8 cellular contexts compared by ENCODE assay signal in genomic region chr17:7558544-7559306, GRCh38. TPM values are rescaled to one million over a fixed set of nuclear protein-coding genes. Genes with fewer than 3 reads are reported as not detected.
A peak's percentile ranks its signal among the peaks of the same experiment; 100 is the strongest.
DNase-seq lines count a peak whose midpoint lies in the region; ATAC-seq, FAIRE-seq and TF ChIP-seq lines count a peak whose summit lies in the region.

TSS of gene TNFSF13 (plus strand) at chr17:7558750. CDS start at chr17:7559040, 290 bp downstream.

- POLR2A ChIA-PET in K562 (lab: Yijun Ruan, JAX): interaction anchor here (0.6 kb wide), 1 partner anchor 272 kb away, joined by 3 read pairs; no protein-coding TSS in a partner anchor

- H3K9me1 ChIP-seq in K562 (ENCODE audit: control insufficient read depth, insufficient read depth, low read length): no peaks in the 10 kb centered on the region

- no peaks in the 10 kb centered on the region for H4K20me1 ChIP-seq in K562 (replicated peaks; ENCODE audit: control insufficient read depth, insufficient read depth, low read length)

- H3K27me3 Mint-ChIP-seq in activated CD8-positive, alpha-beta memory T cell treated with anti-CD3 and anti-CD28 coated beads, Interleukin-2, amount 10 ng/mL, durations not matched to agents 7 days and 5 days: no peaks in the 10 kb centered on the region

- ATAC-seq in activated CD8-positive, alpha-beta memory T cell treated with anti-CD3 and anti-CD28 coated beads, Interleukin-2, amount 10 ng/mL, durations not matched to agents 7 days and 5 days: no peak
- no peak for ATAC-seq in K562
- no peak for ATAC-seq in GM21360 (IDR thresholded peaks at IDR 0.05; ENCODE audit: unreplicated experiment)

- no peak for TF ChIP-seq POLR2A in K562 (conservative IDR thresholded peaks at IDR 0.05)
- TF ChIP-seq POLR2A in lower leg skin (IDR thresholded peaks at IDR 0.05): no peak
- TF ChIP-seq POLR2A in transverse colon (IDR thresholded peaks at IDR 0.05): no peak

- CTCF ChIA-PET in activated CD8-positive, alpha-beta memory T cell treated with anti-CD3 and anti-CD28 coated beads, Interleukin-2, amount 10 ng/mL, durations not matched to agents 7 days and 5 days (lab: Charles Lee): interaction anchor here (0.7 to 5.4 kb wide), 5 partner anchors 9 to 203 kb away, joined by 3 to 172 read pairs (median 4); partner anchors contain the start of gene TNFSF12
- CTCF ChIA-PET in K562 (lab: Yijun Ruan, JAX; ENCODE audit: low intra/inter-chr PET ratio): interaction anchor here (1.9 kb wide), 1 partner anchor 203 kb away, joined by 9 read pairs; no protein-coding TSS in a partner anchor

- no peak for FAIRE-seq in K562 (lab: Jason Lieb, UNC)

- H3K27me3 ChIP-seq in K562 (ENCODE audit: control insufficient read depth in 2 of 2, insufficient read depth in 2 of 2, low read length in 2 of 2): no peaks in the 10 kb centered on the region
- no peaks in the 10 kb centered on the region for H3K27me3 ChIP-seq in transverse colon

- H3K9me3 Mint-ChIP-seq in activated CD8-positive, alpha-beta memory T cell treated with anti-CD3 and anti-CD28 coated beads, Interleukin-2, amount 10 ng/mL, durations not matched to agents 7 days and 5 days (ENCODE audit: low read depth): no peaks in the 10 kb centered on the region

- H3K4me3 ChIP-seq in K562 (no peak within 1 kb of the TSS), lower leg skin (ENCODE audit: low read depth, poor library complexity, severe bottlenecking) (peak within 1 kb of the TSS; percentile 16), transverse colon (peak within 1 kb of the TSS; percentile 15 to 98 (median 35))

- in situ Hi-C loops in K562 (cut with MboI) (loop anchor here (10.0 to 25.0 kb wide), 2 partner anchors 204 to 521 kb away; partner anchors contain the start of genes KCTD11, SLC16A11, SLC16A13 and TMEM95), transverse colon (cut with MboI; ENCODE audit: low pct_ligation_motif_present in 1 of 4, low pct_unique_long_range_greater_than_20kb in 1 of 4, low sequenced_read_pairs in 3 of 4) (no loop called here)

- TF ChIP-seq CTCF in K562 (IDR thresholded peaks at IDR 0.05 in 2 of 3, conservative IDR thresholded peaks at IDR 0.05 in 1 of 3; ENCODE audit: insufficient read depth in 2 of 3, low read depth in 1 of 3, low read length in 3 of 3) (no peak), lower leg skin (IDR thresholded peaks at IDR 0.05) (no peak), transverse colon (IDR thresholded peaks at IDR 0.05) (no peak)

- no peak within 1 kb of the TSS for H3K27ac ChIP-seq in K562 (ENCODE audit: extremely low read depth, low read depth, low read length)
- H3K27ac ChIP-seq in transverse colon: peak within 1 kb of the TSS; percentile 93 to 98 (median 98)

- H3K4me1 Mint-ChIP-seq in activated CD8-positive, alpha-beta memory T cell treated with anti-CD3 and anti-CD28 coated beads, Interleukin-2, amount 10 ng/mL, durations not matched to agents 7 days and 5 days: peaks cover 52% of the 10 kb centered on the region

- H3K27ac Mint-ChIP-seq in activated CD8-positive, alpha-beta memory T cell treated with anti-CD3 and anti-CD28 coated beads, Interleukin-2, amount 10 ng/mL, durations not matched to agents 7 days and 5 days: peak within 1 kb of the TSS; percentile 68

- no peaks in the 10 kb centered on the region for H3K9me3 ChIP-seq in K562 (replicated peaks; ENCODE audit: control insufficient read depth, insufficient read depth, low read depth, low read length)
- H3K9me3 ChIP-seq in transverse colon: no peaks in the 10 kb centered on the region

- peaks cover 25% of the 10 kb centered on the region for H3K79me2 ChIP-seq in K562 (ENCODE audit: control insufficient read depth, insufficient read depth, low read length)

- H3K36me3 ChIP-seq in K562 (ENCODE audit: control insufficient read depth, insufficient read depth, low read length) (peaks cover 8% of the 10 kb centered on the region; the same call in 1 of the 3 replicates), transverse colon (peaks cover 0 to 4% (median 0%) of the 10 kb centered on the region in 4 donors)

- intact Hi-C loops in K562 (cut with micrococcal nuclease) (no loop called here), lower leg skin (cut with DNase I; ENCODE audit: low total_unique reads) (loop anchor here (10.0 kb wide), 2 partner anchors 64 to 204 kb away; partner anchors contain the start of genes KCTD11 and TMEM95), transverse colon (cut with DNase I; ENCODE audit: low total_unique reads) (loop anchor here (5.0 to 10.0 kb wide), 2 partner anchors 41 to 204 kb away; partner anchors contain the start of genes KCTD11 and TMEM95)

- H3K4me2 ChIP-seq in K562 (ENCODE audit: insufficient read depth, low read length): no peak within 1 kb of the TSS

- WGBS in K562 (ENCODE audit: insufficient coverage, low coverage, missing lambda C conversion rate): 43% methylated on average over 5 of the region's 16 CpGs
- 23 to 27% methylated on average over 16 of the region's 16 CpGs for WGBS in lower leg skin, 2 donors
- 3 to 29% methylated on average over 5 to 16 of the region's 16 CpGs for WGBS in transverse colon (ENCODE audit: low coverage in 1 of 2), 2 donors

- peaks cover 10% of the 10 kb centered on the region for H3K36me3 Mint-ChIP-seq in activated CD8-positive, alpha-beta memory T cell treated with anti-CD3 and anti-CD28 coated beads, Interleukin-2, amount 10 ng/mL, durations not matched to agents 7 days and 5 days

- no peak within 1 kb of the TSS for H3K4me3 Mint-ChIP-seq in activated CD8-positive, alpha-beta memory T cell treated with anti-CD3 and anti-CD28 coated beads, Interleukin-2, amount 10 ng/mL, durations not matched to agents 7 days and 5 days

- TF ChIP-seq EP300 in K562 (IDR thresholded peaks at IDR 0.05; ENCODE audit: low read length): no peak
- TF ChIP-seq EP300 in transverse colon (IDR thresholded peaks at IDR 0.05; ENCODE audit: low read depth): no peak

- BruUV-seq in K562 (replicated peaks; lab: Mats Ljungman, UMichigan): no TSS peak

- DNase-seq in activated CD8-positive, alpha-beta memory T cell treated with anti-CD3 and anti-CD28 coated beads, Interleukin-2, amount 10 ng/mL, durations not matched to agents 7 days and 5 days: no peak
- DNase-seq in activated CD8-positive, alpha-beta memory T cell treated with anti-CD3 and anti-CD28 coated beads, Interleukin-2, amount 50 U/mL, for 48 hours: no peak
- DNase-seq in K562 (ENCODE audit: extremely low read depth in 1 of 4, low spot score in 3 of 4) (no peak), lower leg skin (ENCODE audit: low spot score in 2 of 2) (peak in 1 of 2 donors; percentile 92), transverse colon (peak; percentile 75), germinal center (ENCODE audit: low spot score) (no peak), cerebellar cortex (ENCODE audit: low spot score) (no peak)

- H3K9ac ChIP-seq in K562 (ENCODE audit: insufficient read depth in 1 of 2, low read depth in 2 of 2, low read length in 2 of 2): peak within 1 kb of the TSS in 1 of 2 experiments; percentile 61; a peak in 2 of 4 replicates

- TF ChIP-seq RAD21 in K562 (CRISPR knock-in tag; conservative IDR thresholded peaks at IDR 0.05 in 1 of 2, IDR thresholded peaks at IDR 0.05 in 1 of 2): no peak

- peak within 1 kb of the TSS; percentile 53; the same call in 1 of the 2 replicates for H2AFZ ChIP-seq in K562 (ENCODE audit: low read depth, low read length)

- H3K4me1 ChIP-seq in K562 (replicated peaks in 1 of 2; ENCODE audit: control insufficient read depth in 2 of 2, insufficient read depth in 2 of 2, low read length in 2 of 2): peaks cover 12 to 55% of the 10 kb centered on the region in 2 experiments; a peak in 4 of 5 replicates
- peaks cover 43 to 62% (median 60%) of the 10 kb centered on the region in 4 donors for H3K4me1 ChIP-seq in transverse colon

TF ChIP-seq in K562, 482 proteins besides CTCF, POLR2A, EP300 and RAD21 (continues in another document):
- no peak for TF ChIP-seq RUNX1 (IDR thresholded peaks at IDR 0.05; ENCODE audit: low read depth)
- TF ChIP-seq SMARCB1 (IDR thresholded peaks at IDR 0.05; ENCODE audit: insufficient read length, low read depth): no peak
- TF ChIP-seq TBL1XR1 (IDR thresholded peaks at IDR 0.05; ENCODE audit: low read length in 2 of 2): no peak
- no peak for TF ChIP-seq KDM1A (IDR thresholded peaks at IDR 0.05)
- TF ChIP-seq PTRF (tag; IDR thresholded peaks at IDR 0.05): no peak
- TF ChIP-seq BRCA1 (IDR thresholded peaks at IDR 0.05): no peak
- TF ChIP-seq BRCA1 (CRISPR knock-in tag; IDR thresholded peaks at IDR 0.05): no peak
- no peak for TF ChIP-seq BCL6 (CRISPR knock-in tag; IDR thresholded peaks at IDR 0.05)
- TF ChIP-seq MYC (IDR thresholded peaks at IDR 0.05; ENCODE audit: low read depth, low read length): no peak
- no peak for TF ChIP-seq MYC (CRISPR knock-in tag; IDR thresholded peaks at IDR 0.05; ENCODE audit: borderline replicate concordance, low read depth)
- no peak for TF ChIP-seq PHB2 (IDR thresholded peaks at IDR 0.05; ENCODE audit: low read depth)
- no peak for TF ChIP-seq RAD51 (IDR thresholded peaks at IDR 0.05; ENCODE audit: borderline replicate concordance, low read depth)
- no peak for TF ChIP-seq FOSL1 (tag; conservative IDR thresholded peaks at IDR 0.05)
- TF ChIP-seq ZNF695 (CRISPR knock-in tag; IDR thresholded peaks at IDR 0.05): no peak

RNA-seq across cellular contexts. Expression of gene TNFSF13, which starts in this region (rescaled TPM):
- total RNA-seq in activated CD8-positive, alpha-beta memory T cell treated with anti-CD3 and anti-CD28 coated beads, Interleukin-2, amount 10 ng/mL, durations not matched to agents 7 days and 5 days: 1 to 10 TPM; 2.2 to 2.5 TPM
- total RNA-seq in K562 (2011; cell fraction: chromatin; rRNA removed; ENCODE audit: low replicate concordance): 0.21 and 0.76 TPM in 2 replicates
- total RNA-seq in K562 (2011; cell fraction: nucleolus; rRNA removed): 0.39 and 0.50 TPM in 2 replicates
- 0.29 and 0.38 TPM in 2 replicates for total RNA-seq in K562 (2011; cell fraction: nucleoplasm; rRNA removed)
- total RNA-seq in K562 (2014; rRNA removed) (0.18 and 0.24 TPM in 2 replicates), K562 (2014; rRNA removed; fragmentation: Illumina TruSeq; extraction: Trizol) (not detected in 2 replicates), K562 (2015; rRNA removed; fragmentation: Illumina TruSeq; extraction: Trizol) (0.11 and 0.30 TPM in 2 replicates), K562 (2021) (0.38 and 0.51 TPM in 2 replicates), lower leg skin (10 to 100 TPM in 3 of 4 donors, 1 to 10 TPM in 1; 7.6 to 30.6 (median 17.6) TPM), transverse colon (10 to 100 TPM; 19.7 to 94.3 (median 59.8) TPM)
- polyA plus RNA-seq in K562 (2011; rRNA removed) (0.26 and 1.6 TPM in 2 replicates), K562 (2014; fragmentation: Illumina TruSeq; extraction: Trizol) (0.19 and 0.29 TPM in 2 replicates), K562 (2014; fragmentation: Nextera tagmentation; extraction: Ambion mirVana) (under 1 TPM; 0.04 to 0.07 TPM), K562 (2014; rRNA removed) (0.30 and 0.45 TPM in 2 replicates)
- polyA plus RNA-seq in K562 (2011; cell fraction: cytosol; rRNA removed): 0.16 and 0.96 TPM in 2 replicates
- 0.31 and 4.2 TPM in 2 replicates for polyA plus RNA-seq in K562 (2011; cell fraction: nucleus; rRNA removed)
- polyA plus RNA-seq in K562 (2012): 0.98 and 1.2 TPM in 2 replicates
- polyA minus RNA-seq in K562 (2011; rRNA and poly(A)+ RNA removed): 0.54 TPM in 1 of 2 replicates, not detected in the other
- 2.4 TPM in 1 of 2 replicates, not detected in the other for polyA minus RNA-seq in K562 (2011; cell fraction: cytosol; rRNA and poly(A)+ RNA removed)
- polyA minus RNA-seq in K562 (2011; cell fraction: nucleus; rRNA and poly(A)+ RNA removed): 0.27 and 2.3 TPM in 2 replicates
